20 cellular contexts compared by ENCODE assay signal in genomic region chr3:20141306-20141705, GRCh38.
DNase-seq lines count a peak whose midpoint lies in the region; ATAC-seq lines count a peak whose summit lies in the region.
"Had no signal": no experiment of that assay in that cellular context is flagged by ENCODE, and none has a peak within 500 bp of the region (broad histone marks: within the 10 kb centered on the region; RNA-seq: fewer than 3 reads in every experiment).

No MANE protein-coding gene starts in this region.

- H3K4me1 ChIP-seq in HUES48 (ENCODE audit: control insufficient read depth, insufficient read depth, low read length) (0 out of 2 replicates have a peak, but pooled peaks cover 4% of the 10 kb centered on the region), iPS-20b (ENCODE audit: insufficient read depth, low read length) (peaks cover 14% of the 10 kb centered on the region; the same call in 1 of the 2 replicates), rectal smooth muscle tissue (ENCODE audit: control insufficient read depth, insufficient read depth, low read length) (peaks cover 18% of the 10 kb centered on the region)
- H3K4me1 ChIP-seq: breast epithelium had no signal

- no peaks in the 10 kb centered on the region for H3K9me3 ChIP-seq in HUES48 (ENCODE audit: control insufficient read depth, insufficient read depth, low read length)
- H3K9me3 ChIP-seq in iPS-20b (ENCODE audit: insufficient read depth, low read depth, low read length), result no peaks in the 10 kb centered on the region
- H3K9me3 ChIP-seq: breast epithelium, esophagus squamous epithelium, thoracic aorta had no signal

- no peaks in the 10 kb centered on the region for H3K27me3 Mint-ChIP-seq in central memory CD8-positive, alpha-beta T cell
- H3K27me3 Mint-ChIP-seq: activated CD4-positive, alpha-beta T cell treated with anti-CD3 and anti-CD28 coated beads for 36 hours; CD4-positive, alpha-beta T cell had no signal

- peak overlapping the region; percentile 39 for H3K27ac ChIP-seq in HUES48 (ENCODE audit: low read depth, low read length)
- no peak overlapping the region for H3K27ac ChIP-seq in iPS-20b (ENCODE audit: low read length)
- peak overlapping the region; percentile 56 for H3K27ac ChIP-seq in rectal smooth muscle tissue (ENCODE audit: low read depth, low read length)
- H3K27ac ChIP-seq: breast epithelium, thoracic aorta had no signal

- H3K4me3 Mint-ChIP-seq in central memory CD8-positive, alpha-beta T cell, result no peak overlapping the region
- H3K4me3 Mint-ChIP-seq: activated CD4-positive, alpha-beta T cell treated with anti-CD3 and anti-CD28 coated beads for 36 hours; CD4-positive, alpha-beta T cell; HFFc6; natural killer cell had no signal

- no peak for ATAC-seq in central memory CD8-positive, alpha-beta T cell (replicated peaks; ENCODE audit: extremely low read depth, poor library complexity, severe bottlenecking)
- ATAC-seq in HG03097 (IDR thresholded peaks at IDR 0.05; ENCODE audit: low FRiP score, unreplicated experiment) (no peak), GM19328 (IDR thresholded peaks at IDR 0.05; ENCODE audit: unreplicated experiment) (no peak)
- ATAC-seq: activated CD4-positive, alpha-beta T cell treated with anti-CD3 and anti-CD28 coated beads for 36 hours; K562; natural killer cell had no signal

- peaks cover 34% of the 10 kb centered on the region for H3K36me3 Mint-ChIP-seq in central memory CD8-positive, alpha-beta T cell (ENCODE audit: insufficient read depth)

- no peak for DNase-seq in central memory CD8-positive, alpha-beta T cell (ENCODE audit: low spot score in 2 of 2)
- DNase-seq in NCI-H1436 treated with DMSO at 0.1 percent for 48 hours (lab: John Stamatoyannopoulos, UW) (no peak), epidermal melanocyte (ENCODE audit: insufficient read length, low spot score) (no peak)
- DNase-seq: activated CD4-positive, alpha-beta T cell treated with anti-CD3 and anti-CD28 coated beads for 36 hours; CD4-positive, alpha-beta T cell; esophagus squamous epithelium; HFFc6; natural killer cell; NCI-H2029; T-helper 9 cell had no signal

- H3K9ac ChIP-seq in HUES48 (ENCODE audit: low read depth, low read length) (no peak overlapping the region), iPS-20b (ENCODE audit: low read depth, low read length) (peak overlapping the region; percentile 23; the same call in 1 of the 2 replicates), rectal smooth muscle tissue (ENCODE audit: low read length) (no peak overlapping the region)

- H3K9me3 Mint-ChIP-seq in central memory CD8-positive, alpha-beta T cell, result no peaks in the 10 kb centered on the region
- H3K9me3 Mint-ChIP-seq: activated T-helper 2 cell treated with anti-CD3 and anti-CD28 coated beads, Interferon-gamma antibody, Interleukin-2, Interleukin-4, amounts not matched to agents 10 μg/mL and 5 μg/mL and 100 μg/mL, durations not matched to agents 14 hours and 24 hours and 36 hours; CD4-positive, alpha-beta T cell; HFFc6; natural killer cell had no signal

- no peaks in the 10 kb centered on the region for H3K27me3 ChIP-seq in HUES48 (ENCODE audit: control insufficient read depth, insufficient read depth, low read length)
- H3K27me3 ChIP-seq in iPS-20b (ENCODE audit: insufficient read depth, low read length), result no peaks in the 10 kb centered on the region
- H3K27me3 ChIP-seq in rectal smooth muscle tissue (ENCODE audit: control insufficient read depth, insufficient read depth, low read length), result no peaks in the 10 kb centered on the region
- H3K27me3 ChIP-seq: breast epithelium, esophagus squamous epithelium had no signal

- H3K36me3 ChIP-seq in HUES48 (ENCODE audit: control insufficient read depth, insufficient read depth, low read length) (no peaks in the 10 kb centered on the region), iPS-20b (ENCODE audit: insufficient read depth, low read depth, low read length) (no peaks in the 10 kb centered on the region), rectal smooth muscle tissue (ENCODE audit: control insufficient read depth, insufficient read depth, low read length) (peaks cover 2% of the 10 kb centered on the region)

- H3K4me3 ChIP-seq in HUES48 (ENCODE audit: low read depth, low read length), result no peak overlapping the region
- no peak overlapping the region for H3K4me3 ChIP-seq in iPS-20b (ENCODE audit: low read length)
- H3K4me3 ChIP-seq in rectal smooth muscle tissue (ENCODE audit: low read length), result no peak overlapping the region
- H3K4me3 ChIP-seq: breast epithelium, esophagus squamous epithelium, K562, lung, thoracic aorta had no signal

- no peaks in the 10 kb centered on the region for H3K4me1 Mint-ChIP-seq in central memory CD8-positive, alpha-beta T cell
- H3K4me1 Mint-ChIP-seq: activated CD4-positive, alpha-beta T cell treated with anti-CD3 and anti-CD28 coated beads for 36 hours had no signal

- H3K27ac Mint-ChIP-seq in central memory CD8-positive, alpha-beta T cell (ENCODE audit: low read depth), result peak overlapping the region; percentile 15
- H3K27ac Mint-ChIP-seq: activated CD4-positive, alpha-beta T cell treated with anti-CD3 and anti-CD28 coated beads for 36 hours; activated T-helper 2 cell treated with anti-CD3 and anti-CD28 coated beads, Interferon-gamma antibody, Interleukin-2, Interleukin-4, amounts not matched to agents 10 μg/mL and 5 μg/mL and 100 μg/mL, durations not matched to agents 14 hours and 24 hours and 36 hours; CD4-positive, alpha-beta T cell; HFFc6 had no signal
